ENCODE assay signal across 1 cellular context in genomic region chr2:70901235-70902066, GRCh38.
TF ChIP-seq lines count a peak whose summit lies in the region.

No MANE protein-coding gene starts in this region.

TF ChIP-seq in GM23338, 12 proteins besides CTCF, POLR2A, EP300 and RAD21 (continued from another document):
- no peak for TF ChIP-seq ETS1 (IDR thresholded peaks at IDR 0.05)
